26 cellular contexts compared by ENCODE assay signal in the genomic region with DNA sequence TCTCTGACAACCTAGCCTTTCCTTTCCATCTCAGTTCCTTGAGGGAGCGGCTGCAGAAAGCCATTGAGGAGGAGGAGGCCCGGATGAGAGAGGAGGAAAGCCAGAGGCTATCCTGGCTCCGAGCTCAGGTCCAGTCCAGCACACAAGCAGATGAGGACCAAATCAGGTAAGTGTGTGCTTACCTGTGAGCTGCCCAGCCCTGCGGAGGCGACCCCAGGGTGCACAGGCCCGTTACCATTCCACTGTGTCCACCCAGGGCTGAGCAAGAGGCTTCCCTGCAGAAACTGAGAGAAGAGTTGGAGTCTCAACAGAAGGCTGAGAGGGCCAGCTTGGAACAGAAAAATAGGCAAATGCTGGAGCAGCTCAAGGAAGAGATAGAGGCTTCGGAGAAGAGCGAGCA.
"Had no signal": no experiment of that assay in that cellular context is flagged by ENCODE, and none has a peak within 500 bp of the region (broad histone marks: within the 10 kb centered on the region; RNA-seq: fewer than 3 reads in every experiment).

No MANE protein-coding gene starts in this region.

- H3K27ac Mint-ChIP-seq: activated B cell treated with CpG ODN at 0.5 μM for 24 hours; activated CD4-positive, alpha-beta T cell treated with anti-CD3 and anti-CD28 coated beads, Interleukin-2, amount 10 ng/mL, durations not matched to agents 24 days and 14 days; activated naive CD4-positive, alpha-beta T cell treated with anti-CD3 and anti-CD28 coated beads for 36 hours; activated naive CD8-positive, alpha-beta T cell; activated T-helper 17 cell treated with anti-CD3 and anti-CD28 coated beads, Interleukin-2, amount 50 U/mL, for 72 hours had no signal

- H3K4me1 ChIP-seq: adrenal gland, Peyer's patch had no signal

- H3K27ac ChIP-seq: adrenal gland, Peyer's patch, RWPE1 had no signal

- H3K9me3 Mint-ChIP-seq: activated B cell treated with CpG ODN at 0.5 μM for 24 hours; activated CD4-positive, alpha-beta T cell treated with anti-CD3 and anti-CD28 coated beads, Interleukin-2, amount 10 ng/mL, durations not matched to agents 24 days and 14 days; activated naive CD4-positive, alpha-beta T cell treated with anti-CD3 and anti-CD28 coated beads for 36 hours; activated T-helper 17 cell treated with anti-CD3 and anti-CD28 coated beads, Interleukin-2, amount 50 U/mL, for 72 hours had no signal

- H3K27me3 Mint-ChIP-seq: activated B cell treated with CpG ODN at 0.5 μM for 24 hours; activated CD4-positive, alpha-beta T cell treated with anti-CD3 and anti-CD28 coated beads, Interleukin-2, amount 10 ng/mL, durations not matched to agents 24 days and 14 days; activated naive CD8-positive, alpha-beta T cell; activated T-helper 17 cell treated with anti-CD3 and anti-CD28 coated beads, Interleukin-2, amount 50 U/mL, for 72 hours had no signal

- H3K9me3 ChIP-seq: adrenal gland, Peyer's patch had no signal

- ATAC-seq: activated T-helper 17 cell treated with anti-CD3 and anti-CD28 coated beads, Interleukin-2, amount 50 U/mL, for 72 hours; K562 had no signal

- H3K27me3 ChIP-seq: adrenal gland, Peyer's patch had no signal

- H3K4me3 ChIP-seq: adrenal gland, K562, Peyer's patch had no signal

- H3K4me1 Mint-ChIP-seq: activated B cell treated with CpG ODN at 0.5 μM for 24 hours; activated T-helper 17 cell treated with anti-CD3 and anti-CD28 coated beads, Interleukin-2, amount 50 U/mL, for 72 hours had no signal

- DNase-seq: activated B cell treated with CpG ODN at 0.5 μM for 24 hours; activated CD4-positive, alpha-beta T cell treated with anti-CD3 and anti-CD28 coated beads for 1 hour; activated CD4-positive, alpha-beta T cell treated with anti-CD3 and anti-CD28 coated beads, Interleukin-2, amount 10 ng/mL, durations not matched to agents 24 days and 14 days; activated CD4-positive, alpha-beta T cell treated with anti-CD3 and anti-CD28 coated beads, Interleukin-2, amount 50 U/mL, for 48 hours; activated gamma-delta T cell; activated naive CD4-positive, alpha-beta T cell treated with anti-CD3 and anti-CD28 coated beads for 36 hours; activated T-cell treated with anti-CD3 and anti-CD28 coated beads for 4 hours; activated T-cell treated with anti-CD3 and anti-CD28 coated beads, Interleukin-2, amount 50 U/mL, for 48 hours; adrenal gland; anterior cingulate cortex; Karpas-422; MM.1S; NCI-H1105; NCI-H1436; NCI-H1694 treated with DMSO at 0.1 percent for 48 hours; NCI-H2029 treated with DMSO at 0.1 percent for 48 hours; NCI-H510A treated with DMSO at 0.1 percent for 48 hours; NCI-H69; Peyer's patch; SHP77; T-helper 2 cell; T1000 had no signal

- H3K4me3 Mint-ChIP-seq: activated B cell treated with CpG ODN at 0.5 μM for 24 hours; activated CD4-positive, alpha-beta T cell treated with anti-CD3 and anti-CD28 coated beads, Interleukin-2, amount 10 ng/mL, durations not matched to agents 24 days and 14 days; activated naive CD4-positive, alpha-beta T cell treated with anti-CD3 and anti-CD28 coated beads for 36 hours; activated naive CD8-positive, alpha-beta T cell; activated T-helper 17 cell treated with anti-CD3 and anti-CD28 coated beads, Interleukin-2, amount 50 U/mL, for 72 hours had no signal
